23 cellular contexts compared by ENCODE assay signal in genomic region chr5:124079062-124079461, GRCh38.
"Had no signal": no experiment of that assay in that cellular context is flagged by ENCODE, and none has a peak within 500 bp of the region (broad histone marks: within the 10 kb centered on the region; RNA-seq: fewer than 3 reads in every experiment).

No MANE protein-coding gene starts in this region.

- H3K27me3 ChIP-seq: esophagus muscularis mucosa, foreskin keratinocyte, gastroesophageal sphincter, heart left ventricle, hepatocyte, neural progenitor cell, right lobe of liver, spleen, testis, tibial artery had no signal

- H3K79me2 ChIP-seq: hepatocyte, parathyroid adenoma had no signal

- H3K9ac ChIP-seq: neural progenitor cell, parathyroid adenoma had no signal

- H3K9me3 ChIP-seq: esophagus muscularis mucosa, gastroesophageal sphincter, right lobe of liver, testis, tibial artery had no signal

- DNase-seq: effector CD8-positive, alpha-beta T cell; endodermal cell; foreskin keratinocyte; heart left ventricle; kidney; naive B cell; right lobe of liver; spleen; stimulated activated CD4-positive, alpha-beta T cell treated with anti-CD3 and anti-CD28 coated beads, Interleukin-4, amount 100 ng/mL, for 4 hours; stimulated activated naive CD8-positive, alpha-beta T cell treated with anti-CD3 and anti-CD28 coated beads, Interleukin-15, Interleukin-2, amounts not matched to agents 100 U/mL and 50 U/mL, for 24 hours; substantia nigra; testis; tibial artery had no signal

- H3K4me3 ChIP-seq: esophagus muscularis mucosa, gastroesophageal sphincter, heart left ventricle, hepatocyte, lung, neural progenitor cell, right lobe of liver, spleen, testis, tibial artery had no signal

- H2AFZ ChIP-seq: hepatocyte, neural progenitor cell, parathyroid adenoma had no signal

- H3K36me3 ChIP-seq: esophagus muscularis mucosa, gastroesophageal sphincter, heart left ventricle, neural progenitor cell, right lobe of liver, spleen, tibial artery had no signal

- H3K4me2 ChIP-seq: hepatocyte, neural progenitor cell had no signal

- FAIRE-seq: colon, endothelial cell of umbilical vein, kidney had no signal

- H3K4me1 ChIP-seq: esophagus muscularis mucosa, foreskin keratinocyte, gastroesophageal sphincter, heart left ventricle, neural progenitor cell, parathyroid adenoma, right lobe of liver, testis, tibial artery had no signal

- H3K27ac ChIP-seq: esophagus muscularis mucosa, foreskin keratinocyte, gastroesophageal sphincter, heart left ventricle, hepatocyte, neural progenitor cell, parathyroid adenoma, right lobe of liver, spleen, testis, tibial artery had no signal

- ATAC-seq: foreskin keratinocyte; gastroesophageal sphincter; heart left ventricle; left lobe of liver; right lobe of liver; stimulated activated memory B cell treated with anti-CD40 and anti-IgM and Interleukin-4, amounts not matched to agents 10 μg/mL and 1 μg/mL and 100 μg/mL, for 72 hours; stimulated activated naive CD8-positive, alpha-beta T cell treated with anti-CD3 and anti-CD28 coated beads, Interleukin-15, Interleukin-2, amounts not matched to agents 100 U/mL and 50 U/mL, for 24 hours had no signal
